Comparison of ENCODE assay signal across 10 cellular contexts in genomic region chr9:128722380-128723351, GRCh38. TPM values are rescaled to one million over a fixed set of nuclear protein-coding genes. Genes with fewer than 3 reads are reported as not detected.
DNase-seq lines count a peak whose midpoint lies in the region; ATAC-seq and TF ChIP-seq lines count a peak whose summit lies in the region.
"Had no signal": no experiment of that assay in that cellular context is flagged by ENCODE, and none has a peak within 500 bp of the region (broad histone marks: within the 10 kb centered on the region; RNA-seq: fewer than 3 reads in every experiment).

No MANE protein-coding gene starts in this region.

- TF ChIP-seq POLR2A in stomach (IDR thresholded peaks at IDR 0.05): no peak

- peak overlapping the region; percentile 69 for H3K27ac Mint-ChIP-seq in activated CD4-positive, alpha-beta T cell treated with anti-CD3 and anti-CD28 coated beads for 36 hours
- H3K27ac Mint-ChIP-seq in T-cell: peak overlapping the region; percentile 94 to 95
- no peak overlapping the region for H3K27ac Mint-ChIP-seq in glutamatergic neuron (ENCODE audit: unreplicated experiment)

- peaks cover 15% of the 10 kb centered on the region for H3K36me3 Mint-ChIP-seq in activated CD4-positive, alpha-beta T cell treated with anti-CD3 and anti-CD28 coated beads for 36 hours (ENCODE audit: low read depth)
- H3K36me3 Mint-ChIP-seq in T-cell (peaks cover 6% of the 10 kb centered on the region), glutamatergic neuron (ENCODE audit: unreplicated experiment) (no peaks in the 10 kb centered on the region)

- peak overlapping the region; percentile 95 for H3K4me3 Mint-ChIP-seq in activated CD4-positive, alpha-beta T cell treated with anti-CD3 and anti-CD28 coated beads for 36 hours
- peak overlapping the region; percentile 75 to 93 (median 89) for H3K4me3 Mint-ChIP-seq in T-cell
- peak overlapping the region; percentile 30 for H3K4me3 Mint-ChIP-seq in glutamatergic neuron (ENCODE audit: unreplicated experiment)

- TF ChIP-seq CTCF in glutamatergic neuron (IDR thresholded peaks at IDR 0.05; ENCODE audit: partially characterized antibody, unreplicated experiment): no peak
- no peak for TF ChIP-seq CTCF in stomach (IDR thresholded peaks at IDR 0.05)

- 54 to 59% (median 55%) methylated on average over 9 of the region's 9 CpGs for WGBS in stomach, 5 donors

- H3K36me3 ChIP-seq in stomach: peaks cover 0 to 27% (median 24%) of the 10 kb centered on the region in 4 donors

- CTCF ChIA-PET in activated CD4-positive, alpha-beta T cell treated with anti-CD3 and anti-CD28 coated beads for 36 hours (lab: Charles Lee): interaction anchor here (0.6 to 0.7 kb wide), 2 partner anchors 60 to 214 kb away, joined by 3 to 4 read pairs; no protein-coding TSS in a partner anchor
- CTCF ChIA-PET in T-cell (lab: Charles Lee): no interaction called here

- no peaks in the 10 kb centered on the region for H3K9me3 Mint-ChIP-seq in activated CD4-positive, alpha-beta T cell treated with anti-CD3 and anti-CD28 coated beads for 36 hours (ENCODE audit: low read depth)
- H3K9me3 Mint-ChIP-seq in T-cell: no peaks in the 10 kb centered on the region
- H3K9me3 Mint-ChIP-seq in glutamatergic neuron (ENCODE audit: unreplicated experiment): peaks cover 4% of the 10 kb centered on the region

- H3K9me3 ChIP-seq in stomach: no peaks in the 10 kb centered on the region

- DNase-seq in activated CD4-positive, alpha-beta T cell treated with anti-CD3 and anti-CD28 coated beads for 36 hours: no peak
- no peak for DNase-seq in activated CD4-positive, alpha-beta T cell treated with anti-CD3 and anti-CD28 coated beads for 48 hours
- DNase-seq in T-cell (no peak), glutamatergic neuron (no peak), stomach (no peak), NCI-H510A treated with DMSO at 0.1 percent for 48 hours (lab: John Stamatoyannopoulos, UW) (no peak)
- DNase-seq in stimulated activated CD4-positive, alpha-beta T cell treated with anti-CD3 and anti-CD28 coated beads, Interleukin-1b, Interleukin-23, amount 100 ng/mL, for 48 hours: no peak
- DNase-seq: NCI-H187 treated with DMSO at 0.1 percent for 48 hours; stimulated activated CD4-positive, alpha-beta T cell treated with anti-CD3 and anti-CD28 coated beads, Interleukin-2, amount 100 ng/mL, for 48 hours had no signal

- peaks cover 25% of the 10 kb centered on the region for H3K4me1 Mint-ChIP-seq in activated CD4-positive, alpha-beta T cell treated with anti-CD3 and anti-CD28 coated beads for 36 hours
- H3K4me1 Mint-ChIP-seq in T-cell (peaks cover 34 to 58% (median 48%) of the 10 kb centered on the region in 3 donors), glutamatergic neuron (ENCODE audit: low read depth, unreplicated experiment) (no peaks in the 10 kb centered on the region)

- H3K4me3 ChIP-seq in stomach: peak overlapping the region; percentile 73 to 90 (median 81)

- no peaks in the 10 kb centered on the region for H3K27me3 Mint-ChIP-seq in activated CD4-positive, alpha-beta T cell treated with anti-CD3 and anti-CD28 coated beads for 36 hours
- no peaks in the 10 kb centered on the region for H3K27me3 Mint-ChIP-seq in T-cell
- peaks cover 7% of the 10 kb centered on the region for H3K27me3 Mint-ChIP-seq in glutamatergic neuron (ENCODE audit: unreplicated experiment)

- POLR2A ChIA-PET in activated CD4-positive, alpha-beta T cell treated with anti-CD3 and anti-CD28 coated beads for 36 hours (lab: Charles Lee): no interaction called here
- POLR2A ChIA-PET in T-cell (lab: Charles Lee): no interaction called here

- H3K27ac ChIP-seq in stomach: peak overlapping the region; percentile 85 to 91 (median 89)

- peaks cover 14 to 36% (median 30%) of the 10 kb centered on the region in 4 donors for H3K4me1 ChIP-seq in stomach

- TF ChIP-seq EP300 in stomach (IDR thresholded peaks at IDR 0.05): no peak

- H3K27me3 ChIP-seq in stomach: no peaks in the 10 kb centered on the region

- intact Hi-C loops in activated CD4-positive, alpha-beta T cell treated with anti-CD3 and anti-CD28 coated beads for 36 hours (cut with DNase I, micrococcal nuclease): loop anchor here (10.0 kb wide), 2 partner anchors 52 to 448 kb away; partner anchors contain the start of genes GOLGA2 (in 1 of the 2), SWI5 (in 1 of the 2) and ZER1 (in 1 of the 2)
- intact Hi-C loops in stomach (cut with DNase I; ENCODE audit: low total_unique reads): no loop called here

- ATAC-seq in activated CD4-positive, alpha-beta T cell treated with anti-CD3 and anti-CD28 coated beads for 36 hours: no peak
- ATAC-seq in T-cell (replicated peaks in 1 of 4): no peak
- ATAC-seq in HG03521 (IDR thresholded peaks at IDR 0.05; ENCODE audit: unreplicated experiment): no peak

RNA-seq across cellular contexts. Expression of gene ZDHHC12, which starts 1.3 kb away (rescaled TPM):
- total RNA-seq in activated CD4-positive, alpha-beta T cell treated with anti-CD3 and anti-CD28 coated beads for 36 hours: 10 to 100 TPM; 45.3 to 49.5 TPM
- total RNA-seq in T-cell (10 to 100 TPM; 22.6 to 32.9 (median 31.4) TPM), glutamatergic neuron (ENCODE audit: unreplicated experiment) (18.2 TPM), stomach (100 to 1,000 TPM in 1 of 5 donors, 10 to 100 TPM in 2, 1 to 10 TPM in 2; 3.5 to 116 (median 20.0) TPM)
- polyA plus RNA-seq in stomach: 10 to 100 TPM; 57.1 to 90.5 (median 60.5) TPM

RNA-seq across cellular contexts. Expression of gene PKN3, which starts 20.4 kb away (rescaled TPM):
- total RNA-seq in activated CD4-positive, alpha-beta T cell treated with anti-CD3 and anti-CD28 coated beads for 36 hours: 10 to 100 TPM; 14.6 to 14.9 TPM
- total RNA-seq in T-cell (1 to 10 TPM; 2.1 to 4.3 (median 3.7) TPM), glutamatergic neuron (ENCODE audit: unreplicated experiment) (4.3 TPM), stomach (10 to 100 TPM in 3 of 5 donors, 1 to 10 TPM in 2; 5.0 to 23.2 (median 13.3) TPM)
- 1 to 10 TPM; 5.3 to 8.0 (median 7.7) TPM for polyA plus RNA-seq in stomach

RNA-seq across cellular contexts. Expression of gene SET, which starts 33.6 kb away (rescaled TPM):
- total RNA-seq in activated CD4-positive, alpha-beta T cell treated with anti-CD3 and anti-CD28 coated beads for 36 hours: 100 to 1,000 TPM; 673 to 682 TPM
- total RNA-seq in T-cell (100 to 1,000 TPM; 239 to 279 (median 252) TPM), glutamatergic neuron (ENCODE audit: unreplicated experiment) (387 TPM), stomach (100 to 1,000 TPM in 3 of 5 donors, 10 to 100 TPM in 2; 49.0 to 489 (median 123) TPM)
- 100 to 1,000 TPM; 109 to 150 (median 111) TPM for polyA plus RNA-seq in stomach

RNA-seq across cellular contexts. Expression of gene ZER1, which starts 49.1 kb away (rescaled TPM):
- total RNA-seq in activated CD4-positive, alpha-beta T cell treated with anti-CD3 and anti-CD28 coated beads for 36 hours: 10 to 100 TPM; 17.1 to 19.3 TPM
- total RNA-seq in T-cell (10 to 100 TPM; 38.4 to 50.6 (median 40.2) TPM), glutamatergic neuron (ENCODE audit: unreplicated experiment) (38.0 TPM), stomach (100 to 1,000 TPM in 1 of 5 donors, 10 to 100 TPM in 4; 25.5 to 214 (median 68.3) TPM)
- 10 to 100 TPM; 16.3 to 19.2 (median 18.8) TPM for polyA plus RNA-seq in stomach

Comparison
In these comparisons a context has a peak if more than half of its experiments do, and no peak if none do; other contexts are left out.
1. H3K4me3 Mint-ChIP-seq: peak in every context shown above with its lines; median percentile 95 in activated CD4-positive, alpha-beta T cell treated with anti-CD3 and anti-CD28 coated beads for 36 hours; 89 in T-cell; 30 in glutamatergic neuron.